ENCODE assay signal across 25 cellular contexts in the genomic region with DNA sequence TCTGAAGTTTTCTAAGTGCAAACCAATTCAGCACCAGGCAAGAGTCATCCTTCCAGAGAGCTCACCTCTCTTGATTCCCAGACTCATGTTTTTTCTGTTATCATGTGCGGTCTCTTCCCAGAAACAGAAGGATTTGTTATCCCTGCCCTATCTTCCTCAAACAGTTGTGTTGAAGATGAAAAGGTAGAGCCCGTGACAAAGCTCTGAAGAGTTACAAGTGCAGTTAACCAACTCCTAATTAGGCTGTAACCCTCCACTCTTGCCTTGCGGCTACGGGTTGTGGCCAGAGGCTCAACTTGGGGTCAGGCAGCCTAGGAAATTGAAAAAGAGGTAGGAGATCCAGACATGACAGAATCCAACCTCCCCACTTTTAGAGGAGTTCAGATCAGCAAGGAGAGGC.
DNase-seq lines count a peak whose midpoint lies in the region; ATAC-seq, FAIRE-seq and TF ChIP-seq lines count a peak whose summit lies in the region.
"Had no signal": no experiment of that assay in that cellular context is flagged by ENCODE, and none has a peak within 500 bp of the region (broad histone marks: within the 10 kb centered on the region; RNA-seq: fewer than 3 reads in every experiment).

No MANE protein-coding gene starts in this region.

- H3K4me1 ChIP-seq in mammary epithelial cell (ENCODE audit: insufficient read depth, low read length) = peaks cover 59% of the 10 kb centered on the region
- H3K4me1 ChIP-seq in H1 (replicated peaks in 1 of 4; ENCODE audit: control insufficient read depth in 3 of 4, insufficient read depth in 4 of 4, low read length in 3 of 4) = peaks cover 2 to 11% (median 5%) of the 10 kb centered on the region in 4 experiments; a peak in 4 of 7 replicates
- H3K4me1 ChIP-seq: SJSA1 had no signal

- no peaks in the 10 kb centered on the region for H3K36me3 ChIP-seq in mammary epithelial cell (ENCODE audit: insufficient read depth, low read length)
- H3K36me3 ChIP-seq in H1 (ENCODE audit: control insufficient read depth in 2 of 4, insufficient read depth in 4 of 4, low read length in 3 of 4) = no peaks in the 10 kb centered on the region
- H3K36me3 ChIP-seq: SJSA1 had no signal

- no peak overlapping the region for H4K5ac ChIP-seq in H1 (ENCODE audit: insufficient read length, low read depth, low read length)

- no peak overlapping the region for H3K4me3 ChIP-seq in mammary epithelial cell (replicated peaks in 1 of 3; ENCODE audit: insufficient read depth in 1 of 3, low read depth in 2 of 3, low read length in 3 of 3)
- no peak overlapping the region for H3K4me3 ChIP-seq in H1 (ENCODE audit: extremely low read depth in 1 of 4, insufficient read depth in 2 of 4, low read depth in 3 of 4, low read length in 4 of 4)
- H3K4me3 ChIP-seq: GM23248, SJSA1 had no signal

- no peak overlapping the region for H3K4me2 ChIP-seq in mammary epithelial cell (ENCODE audit: insufficient read depth, low read depth, low read length)
- H3K4me2 ChIP-seq in H1 (ENCODE audit: insufficient read depth in 1 of 2, low read depth in 2 of 2, low read length in 2 of 2) = 0 out of 4 replicates have a peak overlapping the region, but pooled peaks of 1 of the 2 experiments have one; percentile 17

- in situ Hi-C loops in mammary epithelial cell (cut with MboI; ENCODE audit: low sequenced_read_pairs in 2 of 2) = no loop called here

- H3K79me2 ChIP-seq in mammary epithelial cell (ENCODE audit: insufficient read depth, low read length) (no peaks in the 10 kb centered on the region), H1 (ENCODE audit: control insufficient read depth in 1 of 2, insufficient read depth in 2 of 2, low read length in 2 of 2) (no peaks in the 10 kb centered on the region)

- no peak overlapping the region for H3K56ac ChIP-seq in H1 (replicated peaks; ENCODE audit: insufficient read length, low read depth, low read length)

- no peaks in the 10 kb centered on the region for H3K9me3 ChIP-seq in mammary epithelial cell (replicated peaks; ENCODE audit: insufficient read depth, low read length)
- no peaks in the 10 kb centered on the region for H3K9me3 ChIP-seq in H1 (ENCODE audit: insufficient read depth in 2 of 2, low read depth in 1 of 2, low read length in 1 of 2)
- H3K9me3 ChIP-seq: SJSA1 had no signal

- dilution Hi-C loops in mammary epithelial cell (cut with HindIII; ENCODE audit: low sequenced_read_pairs) = no loop called here

- no peak for TF ChIP-seq POLR2A in H1 (IDR thresholded peaks at IDR 0.05; ENCODE audit: control extremely low read depth in 1 of 2, low read depth in 2 of 2, low read length in 2 of 2)

- H3K27me3 Mint-ChIP-seq in MCF 10A (ENCODE audit: insufficient read depth, unreplicated experiment) (no peaks in the 10 kb centered on the region), nephron progenitor cell (ENCODE audit: low read depth, poor library complexity) (peaks cover 3% of the 10 kb centered on the region)

- no peak overlapping the region for H2BK20ac ChIP-seq in H1 (ENCODE audit: low read length)

- H3K79me1 ChIP-seq in H1 (ENCODE audit: low read depth, low read length) = no peaks in the 10 kb centered on the region

- no peak overlapping the region for H4K8ac ChIP-seq in H1 (ENCODE audit: extremely low read depth, insufficient read depth, low read length)

- no peak overlapping the region for H4K91ac ChIP-seq in H1 (replicated peaks; ENCODE audit: insufficient read length, low read length)

- peak overlapping the region; percentile 28 for H3K27ac Mint-ChIP-seq in MCF 10A (ENCODE audit: low read depth, unreplicated experiment)
- no peak overlapping the region for H3K27ac Mint-ChIP-seq in nephron progenitor cell

- TF ChIP-seq EP300 in H1 (IDR thresholded peaks at IDR 0.05; ENCODE audit: borderline replicate concordance in 1 of 2, low read depth in 2 of 2, low read length in 2 of 2) = no peak

- H3K9ac ChIP-seq in mammary epithelial cell (ENCODE audit: insufficient read depth, low read length) (no peak overlapping the region), H1 (replicated peaks in 1 of 4; ENCODE audit: extremely low read depth in 1 of 4, low read depth in 3 of 4, low read length in 3 of 4) (no peak overlapping the region)
- H3K9ac ChIP-seq: GM23248 had no signal

- H2BK12ac ChIP-seq in H1 (ENCODE audit: low read depth, low read length) = no peak overlapping the region

- no peak for DNase-seq in MCF 10A (ENCODE audit: unreplicated experiment)
- DNase-seq in mammary epithelial cell = no peak
- no peak for DNase-seq in H1 (ENCODE audit: low read depth in 1 of 2, low spot score in 2 of 2)
- DNase-seq in nephron progenitor cell = no peak
- DNase-seq in amygdala (lab: John Stamatoyannopoulos, UW) = no peak
- DNase-seq in activated CD4-positive, alpha-beta T cell treated with anti-CD3 and anti-CD28 coated beads, Interleukin-2, amount 50 U/mL, for 1 hour = no peak
- DNase-seq: DND-41; GM23248; Kasumi-1; MM.1S; NCI-H1092; NCI-H1436; NCI-H187 treated with DMSO at 0.1 percent for 48 hours; NCI-H2107; NCI-H2227 treated with DMSO at 0.1 percent for 48 hours; NCI-H510A; NCI-H748 treated with DMSO at 0.1 percent for 48 hours; NK-92 treated with Interleukin-12 subunit alpha and Interleukin-12 subunit beta, amount 100 ng/mL, for 24 hours; T-helper 1 cell had no signal

- no peak overlapping the region for H3K4me3 Mint-ChIP-seq in MCF 10A (ENCODE audit: unreplicated experiment)
- peak overlapping the region; percentile 39 for H3K4me3 Mint-ChIP-seq in nephron progenitor cell
- H3K4me3 Mint-ChIP-seq: CD14-positive monocyte had no signal

- intact Hi-C loops in MCF 10A (cut with micrococcal nuclease) = no loop called here
- intact Hi-C loops in mammary epithelial cell (cut with micrococcal nuclease) = no loop called here

- TF ChIP-seq CTCF in MCF 10A (IDR thresholded peaks at IDR 0.05; ENCODE audit: unreplicated experiment) (no peak), mammary epithelial cell (conservative IDR thresholded peaks at IDR 0.05 in 1 of 2, IDR thresholded peaks at IDR 0.05 in 1 of 2; ENCODE audit: extremely low read depth in 1 of 2, insufficient read depth in 1 of 2, low read depth in 1 of 2, low read length in 2 of 2) (no peak), H1 (IDR thresholded peaks at IDR 0.05; ENCODE audit: control extremely low read depth in 1 of 3, insufficient read depth in 1 of 3, low read depth in 1 of 3, low read length in 3 of 3) (no peak), nephron progenitor cell (IDR thresholded peaks at IDR 0.05) (no peak)

- TF ChIP-seq RAD21 in H1 (IDR thresholded peaks at IDR 0.05 in 1 of 2, conservative IDR thresholded peaks at IDR 0.05 in 1 of 2; ENCODE audit: low read depth in 2 of 2, low read length in 2 of 2) = no peak

- CTCF ChIA-PET in MCF 10A (lab: Yijun Ruan, JAX) = interaction anchor here (0.5 to 0.6 kb wide), 2 partner anchors 59 to 316 kb away, joined by 3 read pairs; no protein-coding TSS in a partner anchor
- CTCF ChIA-PET in mammary epithelial cell (lab: Charles Lee; ENCODE audit: low non-redundant PET) = no interaction called here
- CTCF ChIA-PET in H1 (lab: Charles Lee; ENCODE audit: partially characterized antibody) = interaction anchor here (1.2 kb wide), 1 partner anchor 24 kb away, joined by 4 read pairs; no protein-coding TSS in a partner anchor

- no peak overlapping the region for H2BK5ac ChIP-seq in H1 (ENCODE audit: low read depth, low read length)

- H2AFZ ChIP-seq in mammary epithelial cell (ENCODE audit: low read depth, low read length) (no peak overlapping the region), H1 (ENCODE audit: low read length) (peak overlapping the region; percentile 6; the same call in 1 of the 2 replicates)
- H2AFZ ChIP-seq: GM23248 had no signal

- H3K27me3 ChIP-seq in mammary epithelial cell (ENCODE audit: insufficient read depth, low read length) = no peaks in the 10 kb centered on the region
- H3K27me3 ChIP-seq in H1 (replicated peaks in 1 of 4; ENCODE audit: control insufficient read depth in 3 of 4, extremely low read depth in 1 of 4, insufficient read depth in 3 of 4, low read length in 3 of 4) = no peaks in the 10 kb centered on the region
- H3K27me3 ChIP-seq: SJSA1 had no signal

- H3K9me3 Mint-ChIP-seq in MCF 10A (ENCODE audit: unreplicated experiment) = no peaks in the 10 kb centered on the region
- H3K9me3 Mint-ChIP-seq in nephron progenitor cell = no peaks in the 10 kb centered on the region

- no peaks in the 10 kb centered on the region for H3K23me2 ChIP-seq in H1 (ENCODE audit: low read depth, low read length)

- BruUV-seq in MCF 10A (replicated peaks; lab: Mats Ljungman, UMichigan) = no TSS peak
- no TSS peak for BruUV-seq in mammary epithelial cell (replicated peaks; lab: Mats Ljungman, UMichigan)

- no peaks in the 10 kb centered on the region for H3K36me3 Mint-ChIP-seq in MCF 10A (ENCODE audit: insufficient read depth, unreplicated experiment)
- no peaks in the 10 kb centered on the region for H3K36me3 Mint-ChIP-seq in nephron progenitor cell (ENCODE audit: low read depth)
- H3K36me3 Mint-ChIP-seq: CD14-positive monocyte had no signal

- 0 out of 2 replicates have a peak overlapping the region, but pooled peaks have one; percentile 76 for H2BK15ac ChIP-seq in H1 (ENCODE audit: low read length)

- H3K27ac ChIP-seq in mammary epithelial cell (ENCODE audit: insufficient read depth, low read depth, low read length) (no peak overlapping the region), H1 (ENCODE audit: low read depth, low read length) (no peak overlapping the region)
- H3K27ac ChIP-seq: GM23248, SJSA1 had no signal

- no peak overlapping the region for H3K14ac ChIP-seq in H1 (ENCODE audit: insufficient read length)

- H4K20me1 ChIP-seq in mammary epithelial cell (ENCODE audit: insufficient read depth, low read length) (no peaks in the 10 kb centered on the region), H1 (replicated peaks in 1 of 2; ENCODE audit: control insufficient read depth in 1 of 2, insufficient read depth in 2 of 2, low read length in 2 of 2) (no peaks in the 10 kb centered on the region)

- H2BK120ac ChIP-seq in H1 (replicated peaks; ENCODE audit: low read depth, low read length) = no peak overlapping the region

- no peak for ATAC-seq in HG03025 (IDR thresholded peaks at IDR 0.05; ENCODE audit: low FRiP score, unreplicated experiment)
- ATAC-seq: HCT116, Right ventricle myocardium inferior had no signal

- FAIRE-seq in H1 (lab: Jason Lieb, UNC) = no peak
- FAIRE-seq: RCC 7860 had no signal

- no peak overlapping the region for H3K23ac ChIP-seq in H1 (ENCODE audit: insufficient read length)

- no peak overlapping the region for H3K4ac ChIP-seq in H1 (replicated peaks; ENCODE audit: insufficient read length, low read depth, low read length)

- H3K4me1 Mint-ChIP-seq in MCF 10A (ENCODE audit: insufficient read depth, unreplicated experiment) (peaks cover 30% of the 10 kb centered on the region), nephron progenitor cell (peaks cover 71% of the 10 kb centered on the region)
- H3K4me1 Mint-ChIP-seq: CD14-positive monocyte had no signal

- no peak overlapping the region for H2AK5ac ChIP-seq in H1 (ENCODE audit: low read depth, low read length)

- POLR2A ChIA-PET in MCF 10A (lab: Yijun Ruan, JAX) (no interaction called here), H1 (lab: Charles Lee; ENCODE audit: partially characterized antibody) (no interaction called here)

- H3K18ac ChIP-seq in H1 (ENCODE audit: extremely low read depth, low read length) = no peak overlapping the region

- WGBS in mammary epithelial cell (ENCODE audit: low coverage, missing lambda C conversion rate) = 92% methylated on average over 4 of the region's 4 CpGs
- 77% methylated on average over 4 of the region's 4 CpGs; no CpG with 5 or more reads in 1 of the 2 experiments for WGBS in H1 (ENCODE audit: extremely low coverage in 1 of 2, insufficient coverage in 1 of 2, insufficient read length in 1 of 2, insufficient replicate concordance in 2 of 2, low coverage in 1 of 2, low lambda C conversion rate in 2 of 2, missing lambda C conversion rate in 1 of 2), 2 experiments
